18 cellular contexts compared by ENCODE assay signal in the genomic region with DNA sequence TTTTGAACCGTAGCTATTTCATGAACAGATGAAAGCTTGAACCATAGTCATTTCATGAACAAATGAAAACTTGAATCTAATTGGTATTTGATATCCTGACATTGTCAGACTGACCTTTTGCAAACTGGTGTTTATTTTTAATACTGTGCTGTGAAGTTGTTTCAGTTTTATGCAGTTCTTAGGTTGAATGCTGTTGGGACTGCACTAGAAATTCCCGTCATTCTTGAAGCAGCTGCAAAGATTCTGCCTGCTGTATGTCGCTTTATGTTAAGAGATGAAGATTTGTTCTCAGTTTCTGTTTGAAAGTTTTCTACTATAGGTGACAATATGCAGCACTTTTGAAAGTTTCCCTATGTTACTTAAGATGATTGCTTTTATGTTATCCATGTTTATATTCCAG.
A peak's percentile ranks its signal among the peaks of the same experiment; 100 is the strongest.
DNase-seq lines count a peak whose midpoint lies in the region; ATAC-seq lines count a peak whose summit lies in the region.
"Had no signal": no experiment of that assay in that cellular context is flagged by ENCODE, and none has a peak within 500 bp of the region (broad histone marks: within the 10 kb centered on the region; RNA-seq: fewer than 3 reads in every experiment).

No MANE protein-coding gene starts in this region.

- H3K9me3 ChIP-seq in adipocyte (ENCODE audit: control insufficient read depth, low read length) = no peaks in the 10 kb centered on the region

- H3K36me3 Mint-ChIP-seq in stimulated activated naive CD8-positive, alpha-beta T cell treated with anti-CD3 and anti-CD28 coated beads, Interleukin-15, Interleukin-2, amounts not matched to agents 100 ng/mL and 50 ng/mL, for 24 hours (ENCODE audit: low read depth) = peaks cover 67% of the 10 kb centered on the region

- peaks cover 45% of the 10 kb centered on the region for H3K4me1 ChIP-seq in adipocyte (ENCODE audit: control insufficient read depth, insufficient read depth, low read length)

- peaks cover 12% of the 10 kb centered on the region for H3K36me3 ChIP-seq in adipocyte (ENCODE audit: control insufficient read depth, insufficient read depth, low read length, severe bottlenecking)

- no peak for ATAC-seq in stimulated activated naive CD8-positive, alpha-beta T cell treated with anti-CD3 and anti-CD28 coated beads, Interleukin-15, Interleukin-2, amounts not matched to agents 100 U/mL and 50 U/mL, for 24 hours
- ATAC-seq: K562 had no signal

- H3K27ac Mint-ChIP-seq in stimulated activated naive CD8-positive, alpha-beta T cell treated with anti-CD3 and anti-CD28 coated beads, Interleukin-15, Interleukin-2, amounts not matched to agents 100 ng/mL and 50 ng/mL, for 24 hours = peak overlapping the region; percentile 43

- no peaks in the 10 kb centered on the region for H3K27me3 Mint-ChIP-seq in stimulated activated naive CD8-positive, alpha-beta T cell treated with anti-CD3 and anti-CD28 coated beads, Interleukin-15, Interleukin-2, amounts not matched to agents 100 ng/mL and 50 ng/mL, for 24 hours

- no peak overlapping the region for H3K4me3 ChIP-seq in adipocyte (ENCODE audit: low read length)
- H3K4me3 ChIP-seq: K562, PC-9 had no signal

- peaks cover 32% of the 10 kb centered on the region for H3K4me1 Mint-ChIP-seq in stimulated activated naive CD8-positive, alpha-beta T cell treated with anti-CD3 and anti-CD28 coated beads, Interleukin-15, Interleukin-2, amounts not matched to agents 100 ng/mL and 50 ng/mL, for 24 hours (ENCODE audit: low read depth)

- H3K27ac ChIP-seq in caudate nucleus (ENCODE audit: low read depth, low read length) = no peak overlapping the region
- H3K27ac ChIP-seq: HL-60, PC-9 had no signal

- DNase-seq in stimulated activated naive CD8-positive, alpha-beta T cell treated with anti-CD3 and anti-CD28 coated beads, Interleukin-15, Interleukin-2, amounts not matched to agents 100 U/mL and 50 U/mL, for 24 hours = no peak
- DNase-seq in adipocyte (ENCODE audit: low read depth) = peak; percentile 30
- peak; percentile 52 for DNase-seq in iris pigment epithelial cell (ENCODE audit: low read depth)
- DNase-seq in effector CD4-positive, alpha-beta T cell = no peak
- DNase-seq in caudate nucleus (lab: John Stamatoyannopoulos, UW) = no peak
- DNase-seq in COLO668 (lab: John Stamatoyannopoulos, UW; ENCODE audit: unreplicated experiment) = no peak
- DNase-seq: Calu3, DMS79, GDM1, GOT3, NCI-H1048, NCI-H146, NCI-H226, PC-9 had no signal

- no peaks in the 10 kb centered on the region for H3K27me3 ChIP-seq in adipocyte (replicated peaks; ENCODE audit: control insufficient read depth, insufficient read depth, low read length)

- H3K9me3 Mint-ChIP-seq in stimulated activated naive CD8-positive, alpha-beta T cell treated with anti-CD3 and anti-CD28 coated beads, Interleukin-15, Interleukin-2, amounts not matched to agents 100 ng/mL and 50 ng/mL, for 24 hours = no peaks in the 10 kb centered on the region
- H3K9me3 Mint-ChIP-seq: CD14-positive monocyte had no signal

- no peak overlapping the region for H3K4me3 Mint-ChIP-seq in stimulated activated naive CD8-positive, alpha-beta T cell treated with anti-CD3 and anti-CD28 coated beads, Interleukin-15, Interleukin-2, amounts not matched to agents 100 ng/mL and 50 ng/mL, for 24 hours
- H3K4me3 Mint-ChIP-seq: CD14-positive monocyte had no signal

- no peak overlapping the region for H3K9ac ChIP-seq in adipocyte (ENCODE audit: low read length)

Comparison
In these comparisons a context has a peak if more than half of its experiments do, and no peak if none do; other contexts are left out.
1. DNase-seq: peak in adipocyte (single experiment) and iris pigment epithelial cell (single experiment); none in stimulated activated naive CD8-positive, alpha-beta T cell treated with anti-CD3 and anti-CD28 coated beads, Interleukin-15, Interleukin-2, amounts not matched to agents 100 U/mL and 50 U/mL, for 24 hours (single experiment), effector CD4-positive, alpha-beta T cell (single experiment), caudate nucleus (0 of 61) and COLO668 (single experiment).